Comparison of ENCODE assay signal across 10 cellular contexts in genomic region chr2:19786408-19787058, GRCh38.
DNase-seq lines count a peak whose midpoint lies in the region; ATAC-seq and TF ChIP-seq lines count a peak whose summit lies in the region.
"Had no signal": no experiment of that assay in that cellular context is flagged by ENCODE, and none has a peak within 500 bp of the region (broad histone marks: within the 10 kb centered on the region; RNA-seq: fewer than 3 reads in every experiment).

No MANE protein-coding gene starts in this region.

- H4K20me1 ChIP-seq in BLaER1 treated with 17β-estradiol and CSF1 and Interleukin-3, amounts not matched to agents 10 nM and 100 nM: no peaks in the 10 kb centered on the region

- no peaks in the 10 kb centered on the region for H3K27me3 ChIP-seq in BLaER1 treated with 17β-estradiol and CSF1 and Interleukin-3, amounts not matched to agents 10 nM and 100 nM
- H3K27me3 ChIP-seq: upper lobe of left lung had no signal

- ATAC-seq in GM19452 (IDR thresholded peaks at IDR 0.05; ENCODE audit: unreplicated experiment): no peak

- H3K4me1 ChIP-seq in BLaER1 treated with 17β-estradiol and CSF1 and Interleukin-3, amounts not matched to agents 10 nM and 100 nM: peaks cover 0 to 27% (median 21%) of the 10 kb centered on the region in 10 experiments; a peak in 17 of 20 replicates
- H3K4me1 ChIP-seq: upper lobe of left lung had no signal

- H3K4me3 ChIP-seq in BLaER1 treated with 17β-estradiol and CSF1 and Interleukin-3, amounts not matched to agents 10 nM and 100 nM: no peak overlapping the region
- no peak overlapping the region for H3K4me3 ChIP-seq in fibroblast of the aortic adventitia (ENCODE audit: low read depth, low read length)
- H3K4me3 ChIP-seq: upper lobe of left lung had no signal

- H3K27ac ChIP-seq in BLaER1 treated with 17β-estradiol and CSF1 and Interleukin-3, amounts not matched to agents 10 nM and 100 nM: peak overlapping the region; percentile 27 to 87 (median 66); a peak in 21 of 22 replicates
- no peak overlapping the region for H3K27ac ChIP-seq in caudate nucleus (ENCODE audit: low read depth, low read length)
- H3K27ac ChIP-seq: upper lobe of left lung had no signal

- H3K4me2 ChIP-seq in BLaER1 treated with 17β-estradiol and CSF1 and Interleukin-3, amounts not matched to agents 10 nM and 100 nM: peak overlapping the region in 10 of 11 experiments; percentile 15 to 68 (median 54); a peak in 17 of 22 replicates

- no peaks in the 10 kb centered on the region for H3K9me3 ChIP-seq in BLaER1 treated with 17β-estradiol and CSF1 and Interleukin-3, amounts not matched to agents 10 nM and 100 nM (replicated peaks in 1 of 11)
- H3K9me3 ChIP-seq: upper lobe of left lung had no signal

- no peaks in the 10 kb centered on the region for H3K36me3 ChIP-seq in BLaER1 treated with 17β-estradiol and CSF1 and Interleukin-3, amounts not matched to agents 10 nM and 100 nM
- H3K36me3 ChIP-seq: upper lobe of left lung had no signal

- no peak for TF ChIP-seq CTCF in fibroblast of the aortic adventitia (IDR thresholded peaks at IDR 0.05; ENCODE audit: insufficient read depth, low read length)

- peak overlapping the region in 8 of 11 experiments; percentile 1 to 72 (median 38); a peak in 9 of 22 replicates for H3K9ac ChIP-seq in BLaER1 treated with 17β-estradiol and CSF1 and Interleukin-3, amounts not matched to agents 10 nM and 100 nM

- DNase-seq in HCEC 1CT: peak; percentile 69
- DNase-seq in NCI-H226: peak; percentile 66
- DNase-seq in fibroblast of the aortic adventitia (ENCODE audit: low read depth): peak; percentile 79
- DNase-seq in caudate nucleus (lab: John Stamatoyannopoulos, UW): no peak
- DNase-seq in OCI-M2 (lab: John Stamatoyannopoulos, UW; ENCODE audit: unreplicated experiment): no peak
- no peak for DNase-seq in stimulated activated CD4-positive, alpha-beta T cell treated with anti-CD3 and anti-CD28 coated beads, Interleukin-12 subunit alpha, Interleukin-12 subunit beta, amount 100 ng/mL, for 4 hours
- DNase-seq: activated CD4-positive, alpha-beta T cell treated with anti-CD3 and anti-CD28 coated beads, Interleukin-2, amount 50 U/mL, for 1 hour; upper lobe of left lung had no signal

Comparison
In these comparisons a context has a peak if more than half of its experiments do, and no peak if none do; other contexts are left out.
1. DNase-seq: peak in HCEC 1CT (single experiment), NCI-H226 (single experiment) and fibroblast of the aortic adventitia (single experiment); none in caudate nucleus (0 of 61), OCI-M2 (single experiment) and stimulated activated CD4-positive, alpha-beta T cell treated with anti-CD3 and anti-CD28 coated beads, Interleukin-12 subunit alpha, Interleukin-12 subunit beta, amount 100 ng/mL, for 4 hours (single experiment).